ENCODE assay signal across 37 cellular contexts in genomic region chrX:22958250-22958649, GRCh38. TPM values are rescaled to one million over a fixed set of nuclear protein-coding genes. Genes with fewer than 3 reads are reported as not detected.
"Had no signal": no experiment of that assay in that cellular context is flagged by ENCODE, and none has a peak within 500 bp of the region (broad histone marks: within the 10 kb centered on the region; RNA-seq: fewer than 3 reads in every experiment).

No MANE protein-coding gene starts in this region.

- H3K9ac ChIP-seq: KMS-11 had no signal

- H3K4me3 ChIP-seq: MG63 had no signal

- H3K36me3 ChIP-seq: MG63 had no signal

- H3K27me3 ChIP-seq: MG63 had no signal

- H3K27ac ChIP-seq: KMS-11 had no signal

- H3K9me3 ChIP-seq: MG63 had no signal

- DNase-seq: Karpas-422, Kasumi-1, MG63, MV-4-11, NCI-H1048, NCI-H1092, NCI-H1092 treated with DMSO at 0.1 percent for 48 hours, NCI-H1105, NCI-H1105 treated with DMSO at 0.1 percent for 48 hours, NCI-H1417, NCI-H1417 treated with DMSO at 0.1 percent for 48 hours, NCI-H1436, NCI-H1436 treated with DMSO at 0.1 percent for 48 hours, NCI-H146, NCI-H1694, NCI-H1694 treated with DMSO at 0.1 percent for 48 hours, NCI-H187, NCI-H187 treated with DMSO at 0.1 percent for 48 hours, NCI-H1930, NCI-H2029, NCI-H2029 treated with DMSO at 0.1 percent for 48 hours, NCI-H2081, NCI-H2081 treated with DMSO at 0.1 percent for 48 hours, NCI-H2107, NCI-H2171, NCI-H2171 treated with DMSO at 0.1 percent for 48 hours, NCI-H2227 treated with DMSO at 0.1 percent for 48 hours, NCI-H226, NCI-H345, NCI-H446, NCI-H446 treated with DMSO at 0.1 percent for 48 hours, NCI-H510A, NCI-H510A treated with DMSO at 0.1 percent for 48 hours had no signal

- H3K4me2 ChIP-seq: KMS-11 had no signal

RNA-seq across cellular contexts. Expression of gene DDX53, which starts 41.5 kb away (rescaled TPM):
- total RNA-seq: LHCN-M2, MCF 10A, NCI-H460 had no signal
